Comparison of ENCODE assay signal across 8 cellular contexts in genomic region chr1:169109561-169110134, GRCh38. TPM values are rescaled to one million over a fixed set of nuclear protein-coding genes. Genes with fewer than 3 reads are reported as not detected.
DNase-seq lines count a peak whose midpoint lies in the region; ATAC-seq and TF ChIP-seq lines count a peak whose summit lies in the region.

No MANE protein-coding gene starts in this region.

- peak overlapping the region; percentile 21 for H3K9ac ChIP-seq in fibroblast of lung (ENCODE audit: insufficient read depth, low read length)

- H3K27ac Mint-ChIP-seq in T-cell (no peak overlapping the region), nephron (peak overlapping the region; percentile 57 to 89 (median 68))

- no peaks in the 10 kb centered on the region for H3K27me3 ChIP-seq in fibroblast of lung (ENCODE audit: control insufficient read depth, insufficient read depth, low read length)

- H3K4me1 ChIP-seq in fibroblast of lung (ENCODE audit: control insufficient read depth, extremely low read depth, insufficient read depth, low read length): peaks cover 30% of the 10 kb centered on the region

- H3K4me1 Mint-ChIP-seq in T-cell (peaks cover 36 to 48% (median 39%) of the 10 kb centered on the region in 3 donors), nephron (peaks cover 41% of the 10 kb centered on the region)

- no peaks in the 10 kb centered on the region for H4K20me1 ChIP-seq in fibroblast of lung (ENCODE audit: control insufficient read depth, extremely low read depth, insufficient read depth, low read length)

- H3K9me3 Mint-ChIP-seq in T-cell (no peaks in the 10 kb centered on the region), nephron (no peaks in the 10 kb centered on the region)

- CTCF ChIA-PET in T-cell (lab: Charles Lee): interaction anchor here in 1 of 2 donors (0.6 to 0.7 kb wide), 2 partner anchors 15 to 565 kb away, joined by 3 to 4 read pairs; no protein-coding TSS in a partner anchor

- no peak for TF ChIP-seq CTCF in fibroblast of lung (conservative IDR thresholded peaks at IDR 0.05 in 1 of 2, IDR thresholded peaks at IDR 0.05 in 1 of 2; ENCODE audit: low read depth in 1 of 2, low read length in 2 of 2)
- no peak for TF ChIP-seq CTCF in nephron (IDR thresholded peaks at IDR 0.05; ENCODE audit: unreplicated experiment in 3 of 3)

- H3K9me3 ChIP-seq in fibroblast of lung (ENCODE audit: control insufficient read depth, insufficient read depth, low read depth, low read length): no peaks in the 10 kb centered on the region

- peak overlapping the region in 2 of 3 donors; percentile 60 to 83 for H3K4me3 Mint-ChIP-seq in T-cell
- H3K4me3 Mint-ChIP-seq in nephron: peak overlapping the region; percentile 85 to 90 (median 86)

- ATAC-seq in T-cell (replicated peaks in 1 of 4): no peak
- ATAC-seq in GM21619 (IDR thresholded peaks at IDR 0.05; ENCODE audit: unreplicated experiment): no peak
- no peak for ATAC-seq in HG02763 (IDR thresholded peaks at IDR 0.05; ENCODE audit: unreplicated experiment)

- DNase-seq in Ammon's horn (ENCODE audit: low spot score): peak; percentile 82
- DNase-seq in HPDE6-E6E7 (ENCODE audit: extremely low spot score): peak; percentile 51
- no peak for DNase-seq in T-cell
- peak; percentile 90 to 94 for DNase-seq in fibroblast of lung (ENCODE audit: low read depth in 2 of 2)
- no peak for DNase-seq in inferior parietal cortex (ENCODE audit: extremely low spot score)

- H3K36me3 ChIP-seq in fibroblast of lung (ENCODE audit: control insufficient read depth, insufficient read depth, low read length): no peaks in the 10 kb centered on the region

- H3K4me3 ChIP-seq in fibroblast of lung (replicated peaks in 1 of 4; ENCODE audit: control extremely low read depth in 1 of 4, insufficient read depth in 1 of 4, low read depth in 3 of 4, low read length in 4 of 4): peak overlapping the region; percentile 7 to 27 (median 20)

- peaks cover 0 to 6% of the 10 kb centered on the region in 2 donors for H3K27me3 Mint-ChIP-seq in T-cell
- H3K27me3 Mint-ChIP-seq in nephron (ENCODE audit: low read depth): peaks cover 15% of the 10 kb centered on the region

- no peak overlapping the region for H2AFZ ChIP-seq in fibroblast of lung (ENCODE audit: low read length)

- peaks cover 58% of the 10 kb centered on the region for H3K79me2 ChIP-seq in fibroblast of lung (ENCODE audit: control insufficient read depth, insufficient read depth, low read length)

- H3K4me2 ChIP-seq in fibroblast of lung (ENCODE audit: extremely low read depth, insufficient read depth, low read length): peak overlapping the region; percentile 97

- POLR2A ChIA-PET in T-cell (lab: Charles Lee): no interaction called here

- H3K36me3 Mint-ChIP-seq in T-cell (peaks cover 6% of the 10 kb centered on the region), nephron (ENCODE audit: low read depth) (peaks cover 45% of the 10 kb centered on the region)

- H3K27ac ChIP-seq in fibroblast of lung (ENCODE audit: insufficient read depth, low read length): peak overlapping the region; percentile 94

RNA-seq across cellular contexts. Expression of gene ATP1B1, which starts 3.2 kb away (rescaled TPM):
- total RNA-seq in T-cell (1 to 10 TPM; 2.5 to 6.1 (median 3.9) TPM), fibroblast of lung (9.0 and 21.1 TPM in 2 replicates)
- polyA plus RNA-seq in fibroblast of lung: 31.4 and 37.9 TPM in 2 replicates
- 28.1 and 28.9 TPM in 2 replicates for polyA plus RNA-seq in fibroblast of lung (2012)
- polyA minus RNA-seq in fibroblast of lung (ENCODE audit: low replicate concordance): 3.8 and 6.9 TPM in 2 replicates

Comparison
In these comparisons a context has a peak if more than half of its experiments do, and no peak if none do; other contexts are left out.
1. DNase-seq: peak in Ammon's horn (single experiment), HPDE6-E6E7 (single experiment) and fibroblast of lung (2 of 2); none in T-cell (0 of 34) and inferior parietal cortex (single experiment).
2. H3K27ac Mint-ChIP-seq: peak in nephron (3 of 3); none in T-cell (0 of 2).